14 cellular contexts compared by ENCODE assay signal in the genomic region with DNA sequence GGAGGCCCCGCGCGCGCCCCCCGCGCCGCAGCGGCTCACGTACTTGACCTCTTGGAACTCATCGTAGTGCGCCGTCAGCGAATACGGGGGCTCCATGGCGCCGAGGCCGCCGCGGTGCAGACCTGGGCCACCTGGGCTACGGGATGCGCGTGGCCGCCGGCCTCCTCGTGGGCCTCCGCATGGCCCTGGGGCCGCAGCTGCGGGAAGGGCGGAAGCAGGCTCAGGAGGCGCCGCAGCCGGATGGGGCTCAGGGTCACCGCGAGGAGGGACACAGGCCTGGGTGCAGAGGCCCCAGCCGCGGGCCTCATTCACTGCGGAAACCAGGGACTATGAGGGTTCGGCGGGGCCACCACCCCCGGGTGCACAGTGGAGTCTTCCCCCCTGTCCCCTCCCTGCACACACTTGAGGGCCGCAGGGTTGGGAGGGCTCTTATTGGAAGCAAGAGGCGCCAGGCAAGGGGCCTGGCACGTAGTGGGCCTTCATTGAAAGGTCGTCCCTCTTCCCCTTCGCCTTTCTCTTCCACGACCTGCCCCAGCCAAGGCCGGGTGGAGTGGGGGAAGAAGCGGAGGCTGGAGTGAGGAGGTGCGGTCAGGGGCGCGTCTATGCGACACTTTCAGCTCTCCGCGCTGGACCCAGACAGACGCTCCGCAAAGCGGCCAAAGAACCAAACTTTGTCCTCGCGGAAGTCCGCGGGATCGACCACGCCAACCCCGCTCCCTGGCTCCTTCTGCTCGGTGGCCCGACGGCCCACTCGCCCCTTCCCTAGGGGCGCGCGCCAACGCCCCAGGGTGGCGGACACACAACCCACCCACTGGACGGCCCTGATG. TPM values are rescaled to one million over a fixed set of nuclear protein-coding genes. Genes with fewer than 3 reads are reported as not detected.
DNase-seq lines count a peak whose midpoint lies in the region; ATAC-seq and TF ChIP-seq lines count a peak whose summit lies in the region.
"Had no signal": no experiment of that assay in that cellular context is flagged by ENCODE, and none has a peak within 500 bp of the region (broad histone marks: within the 10 kb centered on the region; RNA-seq: fewer than 3 reads in every experiment).

No MANE protein-coding gene starts in this region.

- no peaks in the 10 kb centered on the region for H3K9me3 Mint-ChIP-seq in nephron
- H3K9me3 Mint-ChIP-seq: activated T-helper 17 cell treated with anti-CD3 and anti-CD28 coated beads, Interleukin-2, amount 50 U/mL, for 72 hours; central memory CD8-positive, alpha-beta T cell had no signal

- peaks cover 4% of the 10 kb centered on the region for H3K4me1 Mint-ChIP-seq in nephron
- H3K4me1 Mint-ChIP-seq: central memory CD8-positive, alpha-beta T cell had no signal

- H3K27me3 Mint-ChIP-seq in nephron (ENCODE audit: low read depth), result peaks cover 85% of the 10 kb centered on the region

- DNase-seq in cardiac muscle cell (ENCODE audit: low read depth in 1 of 2, low spot score in 1 of 2) (no peak), Right ventricle myocardium inferior (ENCODE audit: missing footprints) (no peak), ascending aorta (ENCODE audit: low spot score in 2 of 2) (no peak), upper lobe of right lung (peak; percentile 51), NCI-H526 (lab: John Stamatoyannopoulos, UW) (no peak)
- DNase-seq in NK-92 treated with Interleukin-12 subunit alpha and Interleukin-12 subunit beta, amount 100 ng/mL, for 24 hours (lab: John Stamatoyannopoulos, UW), result no peak
- DNase-seq: KBM-7, kidney glomerular epithelial cell had no signal

- intact Hi-C loops in Right ventricle myocardium inferior (cut with DNase I) (no loop called here), ascending aorta (cut with DNase I) (no loop called here), upper lobe of right lung (cut with DNase I) (no loop called here)

- H3K4me3 Mint-ChIP-seq in nephron, result peak overlapping the region in 2 of 3 experiments; percentile 44 to 61
- H3K4me3 Mint-ChIP-seq: activated T-helper 17 cell treated with anti-CD3 and anti-CD28 coated beads, Interleukin-2, amount 50 U/mL, for 72 hours; central memory CD8-positive, alpha-beta T cell had no signal

- H3K4me1 ChIP-seq in cardiac muscle cell (ENCODE audit: low read depth), result peaks cover 4% of the 10 kb centered on the region
- no peaks in the 10 kb centered on the region for H3K4me1 ChIP-seq in ascending aorta
- peaks cover 5% of the 10 kb centered on the region for H3K4me1 ChIP-seq in upper lobe of right lung
- H3K4me1 ChIP-seq: parathyroid adenoma had no signal

- peaks cover 90% of the 10 kb centered on the region for H3K27me3 ChIP-seq in cardiac muscle cell
- H3K27me3 ChIP-seq in ascending aorta, result no peaks in the 10 kb centered on the region
- H3K27me3 ChIP-seq in upper lobe of right lung, result peaks cover 54% of the 10 kb centered on the region

- no peak for ATAC-seq in Right ventricle myocardium inferior
- no peak for ATAC-seq in upper lobe of right lung
- ATAC-seq in GM19455 (IDR thresholded peaks at IDR 0.05; ENCODE audit: unreplicated experiment), result no peak
- ATAC-seq: activated T-helper 17 cell treated with anti-CD3 and anti-CD28 coated beads, Interleukin-2, amount 50 U/mL, for 72 hours had no signal

- no peaks in the 10 kb centered on the region for H3K36me3 ChIP-seq in cardiac muscle cell
- H3K36me3 ChIP-seq in ascending aorta, result no peaks in the 10 kb centered on the region
- no peaks in the 10 kb centered on the region for H3K36me3 ChIP-seq in upper lobe of right lung
- H3K36me3 ChIP-seq: thyroid gland had no signal

- H3K27ac Mint-ChIP-seq in nephron, result no peak overlapping the region
- H3K27ac Mint-ChIP-seq: activated T-helper 17 cell treated with anti-CD3 and anti-CD28 coated beads, Interleukin-2, amount 50 U/mL, for 72 hours had no signal

- H3K4me3 ChIP-seq in cardiac muscle cell, result peak overlapping the region; percentile 27
- H3K4me3 ChIP-seq in ascending aorta, result peak overlapping the region; percentile 10 to 45
- H3K4me3 ChIP-seq in upper lobe of right lung, result no peak overlapping the region

- no peaks in the 10 kb centered on the region for H3K9me3 ChIP-seq in cardiac muscle cell (ENCODE audit: low read depth)
- H3K9me3 ChIP-seq in ascending aorta, result no peaks in the 10 kb centered on the region
- H3K9me3 ChIP-seq in upper lobe of right lung, result no peaks in the 10 kb centered on the region
- H3K9me3 ChIP-seq: thyroid gland had no signal

- H3K36me3 Mint-ChIP-seq in nephron (ENCODE audit: low read depth), result no peaks in the 10 kb centered on the region

- no peak for TF ChIP-seq CTCF in cardiac muscle cell (IDR thresholded peaks at IDR 0.05; ENCODE audit: low read depth, low read length)
- TF ChIP-seq CTCF in ascending aorta (IDR thresholded peaks at IDR 0.05), result no peak
- TF ChIP-seq CTCF in nephron (IDR thresholded peaks at IDR 0.05; ENCODE audit: unreplicated experiment in 3 of 3), result no peak
- no peak for TF ChIP-seq CTCF in upper lobe of right lung (IDR thresholded peaks at IDR 0.05)

- no peak overlapping the region for H3K27ac ChIP-seq in cardiac muscle cell
- H3K27ac ChIP-seq in ascending aorta, result no peak overlapping the region
- no peak overlapping the region for H3K27ac ChIP-seq in upper lobe of right lung
- H3K27ac ChIP-seq: parathyroid adenoma, thyroid gland had no signal

RNA-seq across cellular contexts. Expression of a gene that starts 0.9 kb away (rescaled TPM):
- 1.6 and 2.3 TPM in 2 replicates for total RNA-seq in cardiac muscle cell
- polyA plus RNA-seq in cardiac muscle cell, result 0.70 and 0.80 TPM in 2 replicates
- not detected for total RNA-seq in Right ventricle myocardium inferior
- 14.9 TPM for total RNA-seq in ascending aorta
- not detected for total RNA-seq in upper lobe of right lung
- total RNA-seq: activated T-helper 17 cell treated with anti-CD3 and anti-CD28 coated beads, Interleukin-2, amount 50 U/mL, for 72 hours had no signal

RNA-seq across cellular contexts. Expression of a gene that starts 30.8 kb away (rescaled TPM):
- not detected in 2 replicates for total RNA-seq in cardiac muscle cell
- not detected in 2 replicates for polyA plus RNA-seq in cardiac muscle cell
- not detected for total RNA-seq in Right ventricle myocardium inferior
- total RNA-seq in ascending aorta, result not detected
- total RNA-seq in upper lobe of right lung, result not detected
- total RNA-seq: activated T-helper 17 cell treated with anti-CD3 and anti-CD28 coated beads, Interleukin-2, amount 50 U/mL, for 72 hours; thyroid gland had no signal

RNA-seq across cellular contexts. Expression of a gene that starts 33.4 kb away (rescaled TPM):
- total RNA-seq in cardiac muscle cell, result not detected in 2 replicates
- 0.07 TPM in 1 of 2 replicates, not detected in the other for polyA plus RNA-seq in cardiac muscle cell
- total RNA-seq in Right ventricle myocardium inferior, result 0.11 TPM
- total RNA-seq in ascending aorta, result not detected
- not detected for total RNA-seq in upper lobe of right lung
- total RNA-seq: activated T-helper 17 cell treated with anti-CD3 and anti-CD28 coated beads, Interleukin-2, amount 50 U/mL, for 72 hours; thyroid gland had no signal

RNA-seq across cellular contexts. Expression of a gene that starts 39.2 kb away (rescaled TPM):
- total RNA-seq in cardiac muscle cell (0.09 TPM in 1 of 2 replicates, not detected in the other), Right ventricle myocardium inferior (not detected), ascending aorta (not detected), upper lobe of right lung (not detected)
- polyA plus RNA-seq in cardiac muscle cell, result 0.05 TPM in 1 of 2 replicates, not detected in the other
- total RNA-seq: activated T-helper 17 cell treated with anti-CD3 and anti-CD28 coated beads, Interleukin-2, amount 50 U/mL, for 72 hours; thyroid gland had no signal

RNA-seq across cellular contexts. Expression of a gene that starts 52.7 kb away (rescaled TPM):
- total RNA-seq in cardiac muscle cell (0.04 TPM in 1 of 2 replicates, not detected in the other), Right ventricle myocardium inferior (not detected), ascending aorta (not detected), upper lobe of right lung (not detected)
- 0.28 and 0.37 TPM in 2 replicates for polyA plus RNA-seq in cardiac muscle cell
- total RNA-seq: activated T-helper 17 cell treated with anti-CD3 and anti-CD28 coated beads, Interleukin-2, amount 50 U/mL, for 72 hours; thyroid gland had no signal
